In genomic region chr6:12288844-12289654, GRCh38 we compare ENCODE assay signal across 8 cellular contexts. TPM values are rescaled to one million over a fixed set of nuclear protein-coding genes. Genes with fewer than 3 reads are reported as not detected.
A peak's percentile ranks its signal among the peaks of the same experiment; 100 is the strongest.
DNase-seq lines count a peak whose midpoint lies in the region; FAIRE-seq and TF ChIP-seq lines count a peak whose summit lies in the region.

No MANE protein-coding gene starts in this region.

- no peaks in the 10 kb centered on the region for H3K27me3 ChIP-seq in Karpas-422 (ENCODE audit: low read length)
- no peaks in the 10 kb centered on the region for H3K27me3 ChIP-seq in bronchial epithelial cell (ENCODE audit: control insufficient read depth, insufficient read depth, low read length)
- H3K27me3 ChIP-seq in kidney epithelial cell (ENCODE audit: control insufficient read depth, insufficient read depth, low read length) = no peaks in the 10 kb centered on the region

- H3K9me3 ChIP-seq in Karpas-422 (ENCODE audit: low read length) = no peaks in the 10 kb centered on the region

- H4K20me1 ChIP-seq in Karpas-422 (ENCODE audit: insufficient read depth, low read depth, low read length) = no peaks in the 10 kb centered on the region

- H3K79me2 ChIP-seq in Karpas-422 (ENCODE audit: low read length) = no peaks in the 10 kb centered on the region

- TF ChIP-seq CTCF in bronchial epithelial cell (IDR thresholded peaks at IDR 0.05; ENCODE audit: insufficient read depth, low read length, severe bottlenecking) (peak; percentile 79), kidney epithelial cell (IDR thresholded peaks at IDR 0.05; ENCODE audit: insufficient read depth, low read length, poor library complexity, severe bottlenecking) (peak; percentile 90)

- no peak overlapping the region for H3K9ac ChIP-seq in Karpas-422 (ENCODE audit: low read length)

- peak; percentile 6 for DNase-seq in DMS79 treated with DMSO at 0.1 percent for 48 hours (lab: John Stamatoyannopoulos, UW)
- DNase-seq in DMS79 (lab: John Stamatoyannopoulos, UW) = no peak
- DNase-seq in Karpas-422 = peak; percentile 81
- peak; percentile 41 for DNase-seq in T1000 (lab: John Stamatoyannopoulos, UW)
- DNase-seq in bronchial epithelial cell (ENCODE audit: low read depth) = peak; percentile 78
- DNase-seq in kidney epithelial cell (ENCODE audit: low read depth) = no peak
- peak; percentile 23 to 42 for DNase-seq in stimulated activated CD4-positive, alpha-beta T cell treated with anti-CD3 and anti-CD28 coated beads, Interleukin-15, amount 100 ng/mL, for 48 hours (ENCODE audit: low read depth in 2 of 2)
- no peak for DNase-seq in middle frontal gyrus (ENCODE audit: extremely low spot score, low spot score)

- no peaks in the 10 kb centered on the region for H3K9me2 ChIP-seq in Karpas-422 (replicated peaks; ENCODE audit: insufficient read depth, low read length)

- no peaks in the 10 kb centered on the region for H3K36me3 ChIP-seq in Karpas-422 (ENCODE audit: insufficient read depth, low read length)
- H3K36me3 ChIP-seq in bronchial epithelial cell (ENCODE audit: control insufficient read depth, insufficient read depth, low read length) = peaks cover 1% of the 10 kb centered on the region
- no peaks in the 10 kb centered on the region for H3K36me3 ChIP-seq in kidney epithelial cell (ENCODE audit: control insufficient read depth, insufficient read depth, low read length)

- no peak overlapping the region for H3K27ac ChIP-seq in Karpas-422 (ENCODE audit: low read length)

- H3K4me1 ChIP-seq in Karpas-422 (ENCODE audit: low read length) = peaks cover 13% of the 10 kb centered on the region

- no peak for FAIRE-seq in bronchial epithelial cell (lab: Jason Lieb, UNC)

- H2AFZ ChIP-seq in Karpas-422 (ENCODE audit: low read length) = peak overlapping the region; percentile 22; the same call in 1 of the 2 replicates

- no peak overlapping the region for H3K4me3 ChIP-seq in Karpas-422 (ENCODE audit: low read length)
- H3K4me3 ChIP-seq in bronchial epithelial cell (ENCODE audit: low read depth, low read length) = peak overlapping the region; percentile 48
- H3K4me3 ChIP-seq in kidney epithelial cell (ENCODE audit: low read depth, low read length) = peak overlapping the region; percentile 62

- peak overlapping the region; percentile 37 for H3K4me2 ChIP-seq in Karpas-422 (ENCODE audit: low read depth, low read length, poor library complexity, severe bottlenecking)

RNA-seq across cellular contexts. Expression of gene EDN1, which starts 1.1 kb away (rescaled TPM):
- 0.18 and 0.34 TPM in 2 replicates for total RNA-seq in Karpas-422 (2014; rRNA removed; shearing (Covaris generic); ENCODE audit: low replicate concordance)
- total RNA-seq in bronchial epithelial cell = 2.9 and 9.7 TPM in 2 replicates
- 53.3 and 59.8 TPM in 2 replicates for total RNA-seq in kidney epithelial cell

Comparison
In these comparisons a context has a peak if more than half of its experiments do, and no peak if none do; other contexts are left out.
1. DNase-seq: peak in DMS79 treated with DMSO at 0.1 percent for 48 hours (single experiment), Karpas-422 (single experiment), T1000 (single experiment), bronchial epithelial cell (single experiment) and stimulated activated CD4-positive, alpha-beta T cell treated with anti-CD3 and anti-CD28 coated beads, Interleukin-15, amount 100 ng/mL, for 48 hours (2 of 2); none in DMS79 (single experiment), kidney epithelial cell (single experiment) and middle frontal gyrus (single experiment).